In the genomic region with DNA sequence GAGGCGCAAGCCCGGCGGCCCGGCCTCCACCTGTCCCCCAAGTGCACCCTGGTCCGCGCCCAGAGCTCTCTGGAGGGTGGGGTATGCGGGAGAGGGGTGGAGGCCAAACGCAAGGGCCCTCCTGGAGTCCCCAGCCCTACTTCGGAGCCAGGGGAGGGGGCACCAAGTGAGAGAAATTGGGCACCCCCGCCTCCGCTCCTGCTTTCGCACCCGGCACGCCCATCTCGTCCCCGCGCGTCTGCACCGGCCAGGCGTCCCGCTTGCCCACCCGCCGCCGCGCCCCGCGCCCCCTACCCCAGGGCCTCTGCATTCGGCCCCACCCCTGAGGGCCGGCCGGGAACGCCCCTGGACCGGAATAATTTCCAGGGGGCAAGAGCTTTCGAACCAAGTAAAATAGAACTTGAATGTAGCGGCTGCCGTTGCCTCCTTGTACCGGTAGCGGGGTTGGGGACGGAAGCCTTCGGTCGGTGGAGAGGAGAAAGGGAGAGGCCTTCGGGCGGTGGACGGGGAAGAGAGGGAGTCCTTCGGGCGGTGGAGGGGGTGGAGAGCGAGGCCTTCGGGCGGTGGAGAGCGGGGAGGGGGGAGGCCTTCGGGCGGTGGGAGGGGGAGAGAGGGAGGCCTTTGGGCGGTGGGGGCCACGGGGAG, we compare ENCODE assay signal across 8 cellular contexts. TPM values are rescaled to one million over a fixed set of nuclear protein-coding genes. Genes with fewer than 3 reads are reported as not detected.
DNase-seq lines count a peak whose midpoint lies in the region; ATAC-seq, FAIRE-seq and TF ChIP-seq lines count a peak whose summit lies in the region.

No MANE protein-coding gene starts in this region.

- peaks cover 0 to 15% (median 10%) of the 10 kb centered on the region in 7 donors for H3K9me3 Mint-ChIP-seq in CD14-positive monocyte

- H3K4me1 ChIP-seq in small intestine (ENCODE audit: control insufficient read depth in 2 of 2, insufficient read depth in 1 of 2, low read depth in 1 of 2, low read length in 1 of 2) = peaks cover 0 to 2% of the 10 kb centered on the region in 2 donors

- H3K36me3 ChIP-seq in small intestine (ENCODE audit: control insufficient read depth in 2 of 2, insufficient read depth in 2 of 2, low read length in 2 of 2) = no peaks in the 10 kb centered on the region

- H3K27me3 ChIP-seq in small intestine (ENCODE audit: control insufficient read depth in 2 of 2, insufficient read depth in 2 of 2, low read length in 2 of 2) = peaks cover 3 to 9% of the 10 kb centered on the region in 2 donors

- peak overlapping the region in 4 of 7 donors; percentile 49 to 97 (median 90) for H3K27ac Mint-ChIP-seq in CD14-positive monocyte

- H3K4me3 Mint-ChIP-seq in CD14-positive monocyte = peak overlapping the region; percentile 92 to 97

- peaks cover 22% of the 10 kb centered on the region for H3K4me1 Mint-ChIP-seq in CD14-positive monocyte

- H3K4me3 ChIP-seq in iPS-11a (ENCODE audit: low read depth, low read length) = peak overlapping the region; percentile 72
- peak overlapping the region; percentile 80 to 85 for H3K4me3 ChIP-seq in small intestine (ENCODE audit: low read depth in 1 of 2, low read length in 2 of 2)

- no peak for TF ChIP-seq CTCF in CD14-positive monocyte (IDR thresholded peaks at IDR 0.05)

- intact Hi-C loops in CD14-positive monocyte (cut with micrococcal nuclease) = loop anchor here (2.0 to 10.0 kb wide), 5 partner anchors 38 to 104 kb away; a partner anchor contains a TSS

- FAIRE-seq in small intestine (lab: Jason Lieb, UNC) = no peak

- WGBS in adipose tissue, 3 donors = 0 to 1% (median 1%) methylated on average over 43 to 47 of the region's 53 CpGs
- 1% methylated on average over 27 to 53 of the region's 53 CpGs for WGBS in small intestine, 3 donors

- ATAC-seq in GM21717 (IDR thresholded peaks at IDR 0.05; ENCODE audit: unreplicated experiment) (peak; percentile 6), HG02610 (IDR thresholded peaks at IDR 0.05; ENCODE audit: unreplicated experiment) (no peak), GM19452 (IDR thresholded peaks at IDR 0.05; ENCODE audit: unreplicated experiment) (no peak)

- peaks cover 29 to 41% (median 30%) of the 10 kb centered on the region in 3 donors for H3K27me3 Mint-ChIP-seq in CD14-positive monocyte (ENCODE audit: low read depth in 3 of 3)

- no peaks in the 10 kb centered on the region for H3K9me3 ChIP-seq in small intestine (ENCODE audit: control insufficient read depth, low read depth)

- H3K27ac ChIP-seq in adipose tissue (ENCODE audit: low read depth, low read length) = peak overlapping the region; percentile 3
- H3K27ac ChIP-seq in small intestine (ENCODE audit: low read depth in 1 of 2, low read length in 1 of 2) = peak overlapping the region; percentile 92

- H3K36me3 Mint-ChIP-seq in CD14-positive monocyte = peaks cover 0 to 9% of the 10 kb centered on the region in 2 donors

- DNase-seq in CD14-positive monocyte (ENCODE audit: low spot score) (no peak), NCI-H774 (lab: John Stamatoyannopoulos, UW) (peak; percentile 66), small intestine (peak; percentile 46)

RNA-seq across cellular contexts. Expression of a gene that starts 0.7 kb away (rescaled TPM):
- polyA plus RNA-seq in CD14-positive monocyte (100 to 1,000 TPM in 1 of 2 donors, 10 to 100 TPM in 1; 94.3 to 163 TPM), adipose tissue (100 to 1,000 TPM; 141 to 146 (median 143) TPM), small intestine (100 to 1,000 TPM; 111 to 185 (median 152) TPM)

RNA-seq across cellular contexts. Expression of a gene that starts 3.6 kb away (rescaled TPM):
- polyA plus RNA-seq in CD14-positive monocyte (under 1 TPM in 1 of 2 donors, not detected in 1; 0.07 TPM), adipose tissue (1 to 10 TPM; 4.9 to 9.8 (median 7.2) TPM), small intestine (1 to 10 TPM; 4.6 to 8.9 (median 8.9) TPM)

RNA-seq across cellular contexts. Expression of a gene that starts 6.2 kb away (rescaled TPM):
- under 1 TPM; 0.10 to 0.18 TPM for polyA plus RNA-seq in CD14-positive monocyte
- polyA plus RNA-seq in adipose tissue = 1 to 10 TPM; 1.2 to 4.0 (median 1.7) TPM
- 1 to 10 TPM; 1.1 to 3.3 (median 2.0) TPM for polyA plus RNA-seq in small intestine

RNA-seq across cellular contexts. Expression of a gene that starts 17.6 kb away (rescaled TPM):
- 100 to 1,000 TPM; 245 to 264 TPM for polyA plus RNA-seq in CD14-positive monocyte
- 100 to 1,000 TPM; 351 to 391 (median 379) TPM for polyA plus RNA-seq in adipose tissue
- 1,000 to 10,000 TPM in 2 of 3 donors, 100 to 1,000 TPM in 1; 556 to 1,582 (median 1,437) TPM for polyA plus RNA-seq in small intestine

RNA-seq across cellular contexts. Expression of a gene that starts 37.8 kb away (rescaled TPM):
- polyA plus RNA-seq in CD14-positive monocyte (1 to 10 TPM; 1.6 to 2.0 TPM), adipose tissue (1 to 10 TPM; 4.0 to 7.2 (median 4.7) TPM), small intestine (10 to 100 TPM; 11.2 to 14.3 (median 13.2) TPM)

Comparison
In these comparisons a context has a peak if more than half of its experiments do, and no peak if none do; other contexts are left out.
1. RNA of a gene that starts 3.6 kb away (polyA plus RNA-seq): 4.6 to 8.9 TPM in small intestine and 4.9 to 9.8 TPM in adipose tissue; 0.07 TPM in CD14-positive monocyte; every median in the first group is over 4 times any median in the second.